In genomic region chr6:156590482-156590881, GRCh38 we compare ENCODE assay signal across 25 cellular contexts.
"Had no signal": no experiment of that assay in that cellular context is flagged by ENCODE, and none has a peak within 500 bp of the region (broad histone marks: within the 10 kb centered on the region; RNA-seq: fewer than 3 reads in every experiment).

No MANE protein-coding gene starts in this region.

- H3K9me3 ChIP-seq: tibial artery had no signal

- H3K36me3 ChIP-seq: tibial artery had no signal

- H3K27ac ChIP-seq: coronary artery, tibial artery had no signal

- H3K36me3 Mint-ChIP-seq: activated naive CD8-positive, alpha-beta T cell treated with anti-CD3 and anti-CD28 coated beads for 36 hours; brain had no signal

- H3K4me1 Mint-ChIP-seq: activated B cell treated with CpG ODN at 0.5 μM for 24 hours; activated CD4-positive, alpha-beta memory T cell treated with anti-CD3 and anti-CD28 coated beads, Interleukin-2, amount 10 ng/mL, durations not matched to agents 7 days and 5 days; activated naive CD8-positive, alpha-beta T cell treated with anti-CD3 and anti-CD28 coated beads for 36 hours; activated T-helper 17 cell treated with anti-CD3 and anti-CD28 coated beads, Interleukin-2, amount 50 U/mL, for 72 hours; nephron had no signal

- H3K9me3 Mint-ChIP-seq: activated CD4-positive, alpha-beta memory T cell treated with anti-CD3 and anti-CD28 coated beads, Interleukin-2, amount 10 ng/mL, durations not matched to agents 7 days and 5 days; activated naive CD8-positive, alpha-beta T cell treated with anti-CD3 and anti-CD28 coated beads for 36 hours; activated T-helper 17 cell treated with anti-CD3 and anti-CD28 coated beads, Interleukin-2, amount 50 U/mL, for 72 hours; T-helper 2 cell treated with Interferon-gamma antibody and Interleukin-4, amounts not matched to agents 5 μg/mL and 100 μg/mL, for 36 hours had no signal

- H3K27me3 Mint-ChIP-seq: activated naive CD8-positive, alpha-beta T cell treated with anti-CD3 and anti-CD28 coated beads for 36 hours had no signal

- H3K27me3 ChIP-seq: tibial artery had no signal

- H3K4me3 ChIP-seq: coronary artery, lung, tibial artery had no signal

- H3K4me1 ChIP-seq: tibial artery had no signal

- H3K4me3 Mint-ChIP-seq: activated B cell treated with CpG ODN at 0.5 μM for 24 hours; activated CD4-positive, alpha-beta memory T cell treated with anti-CD3 and anti-CD28 coated beads, Interleukin-2, amount 10 ng/mL, durations not matched to agents 7 days and 5 days; activated naive CD8-positive, alpha-beta T cell treated with anti-CD3 and anti-CD28 coated beads for 36 hours; activated T-helper 17 cell treated with anti-CD3 and anti-CD28 coated beads, Interleukin-2, amount 50 U/mL, for 72 hours; brain; nephron; T-helper 2 cell treated with Interferon-gamma antibody and Interleukin-4, amounts not matched to agents 5 μg/mL and 100 μg/mL, for 36 hours had no signal

- DNase-seq: activated B cell treated with CpG ODN at 0.5 μM for 24 hours; activated CD4-positive, alpha-beta memory T cell treated with anti-CD3 and anti-CD28 coated beads, Interleukin-2, amount 10 ng/mL, durations not matched to agents 7 days and 5 days; activated CD4-positive, alpha-beta T cell treated with anti-CD3 and anti-CD28 coated beads for 48 hours; activated naive CD4-positive, alpha-beta T cell; activated naive CD8-positive, alpha-beta T cell treated with anti-CD3 and anti-CD28 coated beads for 36 hours; activated T-cell treated with anti-CD3 and anti-CD28 coated beads, Interleukin-2, amount 50 U/mL, for 1 hour; amniotic stem cell; central memory CD4-positive, alpha-beta T cell; erythroblast; foreskin melanocyte; hypothalamus; kidney; midbrain; posterior cingulate gyrus; stimulated activated CD4-positive, alpha-beta T cell treated with anti-CD3 and anti-CD28 coated beads, Interleukin-12 subunit alpha, Interleukin-12 subunit beta, amount 100 ng/mL, for 4 hours; stimulated activated CD4-positive, alpha-beta T cell treated with anti-CD3 and anti-CD28 coated beads, Interleukin-2, amount 100 ng/mL, for 24 hours; stimulated activated naive CD4-positive, alpha-beta T cell treated with Interleukin-2 at 50 U/mL for 16 hours; substantia nigra; tibial artery had no signal

- H3K27ac Mint-ChIP-seq: activated B cell treated with CpG ODN at 0.5 μM for 24 hours; activated CD4-positive, alpha-beta memory T cell treated with anti-CD3 and anti-CD28 coated beads, Interleukin-2, amount 10 ng/mL, durations not matched to agents 7 days and 5 days; activated naive CD8-positive, alpha-beta T cell treated with anti-CD3 and anti-CD28 coated beads for 36 hours; activated T-helper 17 cell treated with anti-CD3 and anti-CD28 coated beads, Interleukin-2, amount 50 U/mL, for 72 hours; brain; nephron; T-helper 2 cell treated with Interferon-gamma antibody and Interleukin-4, amounts not matched to agents 5 μg/mL and 100 μg/mL, for 36 hours had no signal
